ENCODE assay signal across 24 cellular contexts in the genomic region with DNA sequence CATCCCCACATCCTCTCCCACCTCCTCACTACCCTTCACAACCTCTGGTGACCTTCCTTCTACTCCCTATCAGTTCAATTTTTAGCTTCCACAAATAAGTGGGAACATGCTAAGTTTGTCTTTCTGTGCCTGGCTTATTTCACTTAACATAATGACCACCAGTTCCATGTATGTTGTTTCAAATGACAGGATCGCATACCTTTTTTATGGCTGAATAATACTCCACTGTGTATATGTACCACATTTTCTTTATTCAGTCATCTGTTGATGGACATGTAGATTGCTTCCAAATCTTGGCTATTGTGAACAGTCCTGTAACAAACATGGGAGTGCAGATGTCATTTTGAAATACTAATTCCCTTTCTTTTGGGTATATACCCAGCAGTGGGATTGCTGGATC.
"Had no signal": no experiment of that assay in that cellular context is flagged by ENCODE, and none has a peak within 500 bp of the region (broad histone marks: within the 10 kb centered on the region; RNA-seq: fewer than 3 reads in every experiment).

No MANE protein-coding gene starts in this region.

- DNase-seq: dermis blood vessel endothelial cell; dorsolateral prefrontal cortex; effector CD4-positive, alpha-beta T cell; effector memory CD4-positive, alpha-beta T cell; erythroblast; esophagus squamous epithelium; foreskin fibroblast; foreskin melanocyte; gastrocnemius medialis; glutamatergic neuron; head of caudate nucleus; heart right ventricle; hippocampal formation; left cardiac atrium; left lung; left ventricle myocardium superior; lower lobe of right lung; mesenchymal stem cell; mucosa of descending colon; naive B cell had no signal

- H3K27ac ChIP-seq: coronary artery, dorsolateral prefrontal cortex, epithelial cell of prostate, esophagus squamous epithelium, gastrocnemius medialis, heart right ventricle, left lung, lower lobe of right lung had no signal

- H3K4me3 ChIP-seq: coronary artery, dorsolateral prefrontal cortex, esophagus squamous epithelium, gastrocnemius medialis, heart right ventricle, left lung, lower lobe of right lung, mucosa of descending colon had no signal

- H3K4me1 ChIP-seq: heart right ventricle, left lung, lower lobe of right lung had no signal

- FAIRE-seq: islet of Langerhans had no signal

- H3K36me3 ChIP-seq: lower lobe of right lung had no signal

- H3K9me3 ChIP-seq: gastrocnemius medialis had no signal

- ATAC-seq: esophagus mucosa, gastrocnemius medialis, heart right ventricle, left cardiac atrium, left lung, left ventricle myocardium superior, lower lobe of right lung, mucosa of descending colon had no signal

- H3K27me3 ChIP-seq: dorsolateral prefrontal cortex, esophagus squamous epithelium, gastrocnemius medialis, heart right ventricle, left lung had no signal
